13 cellular contexts compared by ENCODE assay signal in genomic region chr2:141348481-141348880, GRCh38.
DNase-seq lines count a peak whose midpoint lies in the region; ATAC-seq and TF ChIP-seq lines count a peak whose summit lies in the region.
"Had no signal": no experiment of that assay in that cellular context is flagged by ENCODE, and none has a peak within 500 bp of the region (broad histone marks: within the 10 kb centered on the region; RNA-seq: fewer than 3 reads in every experiment).

No MANE protein-coding gene starts in this region.

- CTCF ChIA-PET in SK-N-SH (lab: Yijun Ruan, JAX): no interaction called here

- WGBS in SK-N-SH (ENCODE audit: low lambda C conversion rate): 64% methylated on average over 1 of the region's 1 CpG
- 90 to 93% methylated on average over 1 of the region's 1 CpG for WGBS in tibial nerve, 2 donors

- H3F3A ChIP-seq in SK-N-SH (replicated peaks; ENCODE audit: insufficient read depth): no peaks in the 10 kb centered on the region

- TF ChIP-seq CTCF in SK-N-SH (IDR thresholded peaks at IDR 0.05) (no peak), epithelial cell of esophagus (IDR thresholded peaks at IDR 0.05; ENCODE audit: insufficient read depth, low read depth, low read length, missing control alignments) (no peak), fibroblast of villous mesenchyme (IDR thresholded peaks at IDR 0.05; ENCODE audit: insufficient read depth, low read depth, low read length) (no peak), tibial nerve (IDR thresholded peaks at IDR 0.05) (no peak)

- H3K4me1 ChIP-seq in SK-N-SH (ENCODE audit: control insufficient read depth in 1 of 2, insufficient read depth in 2 of 2, low read depth in 1 of 2, low read length in 1 of 2) (no peaks in the 10 kb centered on the region), tibial nerve (no peaks in the 10 kb centered on the region)

- no peak overlapping the region for H3K9ac ChIP-seq in SK-N-SH

- H4K20me1 ChIP-seq in SK-N-SH (ENCODE audit: insufficient read depth): no peaks in the 10 kb centered on the region

- H3K27ac ChIP-seq in SK-N-SH (ENCODE audit: low read depth in 2 of 2, low read length in 1 of 2) (no peak overlapping the region), tibial nerve (no peak overlapping the region)
- H3K27ac ChIP-seq: C4-2B had no signal

- 0 out of 4 replicates have a peak, but pooled peaks of 1 of the 2 experiments have one; percentile 10 for TF ChIP-seq EP300 in SK-N-SH (IDR thresholded peaks at IDR 0.05; ENCODE audit: borderline replicate concordance in 1 of 2, low read depth in 1 of 2, low read length in 1 of 2)
- no peak for TF ChIP-seq EP300 in tibial nerve (IDR thresholded peaks at IDR 0.05)

- no peak for TF ChIP-seq POLR2A in tibial nerve (IDR thresholded peaks at IDR 0.05)

- no peaks in the 10 kb centered on the region; the same call in 1 of the 2 replicates for H3K9me2 ChIP-seq in SK-N-SH

- no peak overlapping the region for H3K4me2 ChIP-seq in SK-N-SH

- H3K9me3 ChIP-seq in SK-N-SH (no peaks in the 10 kb centered on the region), tibial nerve (no peaks in the 10 kb centered on the region)

- H3K4me3 Mint-ChIP-seq in activated T-cell treated with anti-CD3 and anti-CD28 coated beads, Interleukin-2, amount 50 U/mL, for 4 hours: no peak overlapping the region

- no peaks in the 10 kb centered on the region for H3K36me3 Mint-ChIP-seq in activated T-cell treated with anti-CD3 and anti-CD28 coated beads, Interleukin-2, amount 50 U/mL, for 4 hours (ENCODE audit: insufficient read depth)

- TF ChIP-seq RAD21 in SK-N-SH (IDR thresholded peaks at IDR 0.05; ENCODE audit: low read length): no peak

- H3K4me1 Mint-ChIP-seq in activated T-cell treated with anti-CD3 and anti-CD28 coated beads, Interleukin-2, amount 50 U/mL, for 4 hours (ENCODE audit: low read depth): no peaks in the 10 kb centered on the region

- H3K27me3 ChIP-seq in SK-N-SH (ENCODE audit: insufficient read depth): no peaks in the 10 kb centered on the region
- no peaks in the 10 kb centered on the region for H3K27me3 ChIP-seq in tibial nerve

- POLR2A ChIA-PET in SK-N-SH (lab: Yijun Ruan, JAX): no interaction called here

- peaks cover 38% of the 10 kb centered on the region for H3K9me3 Mint-ChIP-seq in activated T-cell treated with anti-CD3 and anti-CD28 coated beads, Interleukin-2, amount 50 U/mL, for 4 hours

- no peaks in the 10 kb centered on the region for H3K27me3 Mint-ChIP-seq in activated T-cell treated with anti-CD3 and anti-CD28 coated beads, Interleukin-2, amount 50 U/mL, for 4 hours (ENCODE audit: low read depth)

- no peak overlapping the region for H2AFZ ChIP-seq in SK-N-SH (ENCODE audit: low read depth)

- no peak overlapping the region for H3K4me3 ChIP-seq in SK-N-SH (ENCODE audit: low read depth in 2 of 2, low read length in 1 of 2)
- no peak overlapping the region for H3K4me3 ChIP-seq in epithelial cell of esophagus (ENCODE audit: low read length)
- no peak overlapping the region for H3K4me3 ChIP-seq in fibroblast of villous mesenchyme (ENCODE audit: low read depth, low read length)
- H3K4me3 ChIP-seq in tibial nerve: no peak overlapping the region

- no peak for ATAC-seq in GM18517 (IDR thresholded peaks at IDR 0.05; ENCODE audit: unreplicated experiment)
- ATAC-seq in activated T-cell treated with anti-CD3 and anti-CD28 coated beads, Interleukin-2, amount 50 U/mL, for 4 hours: no peak

- no peaks in the 10 kb centered on the region for H3K79me2 ChIP-seq in SK-N-SH (ENCODE audit: insufficient read depth)

- H3K36me3 ChIP-seq in SK-N-SH (replicated peaks in 1 of 2; ENCODE audit: control insufficient read depth in 1 of 2, insufficient read depth in 2 of 2, low read length in 1 of 2) (no peaks in the 10 kb centered on the region), tibial nerve (no peaks in the 10 kb centered on the region)

- DNase-seq in EH (ENCODE audit: low read depth): peak; percentile 20
- DNase-seq in SK-N-SH: no peak
- DNase-seq in epithelial cell of esophagus (ENCODE audit: low read depth): peak; percentile 11
- peak; percentile 36 for DNase-seq in fibroblast of villous mesenchyme (ENCODE audit: low read depth)
- no peak for DNase-seq in tibial nerve (ENCODE audit: low spot score in 2 of 2)
- DNase-seq in activated T-cell treated with anti-CD3 and anti-CD28 coated beads, Interleukin-2, amount 50 U/mL, for 4 hours: no peak
- DNase-seq: DMS 273 treated with DMSO at 0.1 percent for 48 hours, NCI-H187 treated with DMSO at 0.1 percent for 48 hours, NCI-H345, NCI-H69, SHP77 had no signal

TF ChIP-seq in SK-N-SH, 30 proteins besides CTCF, POLR2A, EP300 and RAD21 (continues in another document):
- TF ChIP-seq RFX5 (IDR thresholded peaks at IDR 0.05; ENCODE audit: low read length): no peak
- TF ChIP-seq GABPA (IDR thresholded peaks at IDR 0.05; ENCODE audit: low read depth): no peak
- TF ChIP-seq FOXM1 (IDR thresholded peaks at IDR 0.05; ENCODE audit: low read depth): no peak
- TF ChIP-seq TCF12 (IDR thresholded peaks at IDR 0.05): peak; percentile 85
- no peak for TF ChIP-seq RXRA (IDR thresholded peaks at IDR 0.05; ENCODE audit: borderline replicate concordance, low read depth)
- TF ChIP-seq TEAD4 (IDR thresholded peaks at IDR 0.05; ENCODE audit: borderline replicate concordance, insufficient read depth): no peak
- TF ChIP-seq REST (IDR thresholded peaks at IDR 0.05; ENCODE audit: low read depth, low read length): no peak
- no peak; the same call in 1 of the 2 replicates for TF ChIP-seq POLR2AphosphoS5 (IDR thresholded peaks at IDR 0.05; ENCODE audit: low read depth, low read length)
- no peak for TF ChIP-seq SMC3 (IDR thresholded peaks at IDR 0.05; ENCODE audit: low read depth, low read length)
- peak; percentile 66 for TF ChIP-seq FOSL2 (IDR thresholded peaks at IDR 0.05; ENCODE audit: borderline replicate concordance, low read depth)
- no peak for TF ChIP-seq RCOR1 (IDR thresholded peaks at IDR 0.05; ENCODE audit: low read length)
- TF ChIP-seq, protein P1, sequence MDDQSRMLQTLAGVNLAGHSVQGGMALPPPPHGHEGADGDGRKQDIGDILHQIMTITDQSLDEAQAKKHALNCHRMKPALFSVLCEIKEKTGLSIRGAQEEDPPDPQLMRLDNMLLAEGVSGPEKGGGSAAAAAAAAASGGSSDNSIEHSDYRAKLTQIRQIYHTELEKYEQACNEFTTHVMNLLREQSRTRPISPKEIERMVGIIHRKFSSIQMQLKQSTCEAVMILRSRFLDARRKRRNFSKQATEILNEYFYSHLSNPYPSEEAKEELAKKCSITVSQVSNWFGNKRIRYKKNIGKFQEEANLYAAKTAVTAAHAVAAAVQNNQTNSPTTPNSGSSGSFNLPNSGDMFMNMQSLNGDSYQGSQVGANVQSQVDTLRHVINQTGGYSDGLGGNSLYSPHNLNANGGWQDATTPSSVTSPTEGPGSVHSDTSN (IDR thresholded peaks at IDR 0.05): no peak
- TF ChIP-seq EZH2phosphoT487 (IDR thresholded peaks at IDR 0.05; ENCODE audit: borderline replicate concordance, low read depth): no peak
- no peak for TF ChIP-seq MEF2A (IDR thresholded peaks at IDR 0.05; ENCODE audit: borderline replicate concordance, low read depth)
- TF ChIP-seq NFIC (IDR thresholded peaks at IDR 0.05; ENCODE audit: borderline replicate concordance): no peak
- TF ChIP-seq YY1 (IDR thresholded peaks at IDR 0.05; ENCODE audit: low read depth): no peak
- peak; percentile 49; the same call in 1 of the 2 replicates for TF ChIP-seq JUND (IDR thresholded peaks at IDR 0.05)
- no peak for TF ChIP-seq CHD2 (IDR thresholded peaks at IDR 0.05; ENCODE audit: low read length, partially characterized antibody)
- TF ChIP-seq, protein P2, sequence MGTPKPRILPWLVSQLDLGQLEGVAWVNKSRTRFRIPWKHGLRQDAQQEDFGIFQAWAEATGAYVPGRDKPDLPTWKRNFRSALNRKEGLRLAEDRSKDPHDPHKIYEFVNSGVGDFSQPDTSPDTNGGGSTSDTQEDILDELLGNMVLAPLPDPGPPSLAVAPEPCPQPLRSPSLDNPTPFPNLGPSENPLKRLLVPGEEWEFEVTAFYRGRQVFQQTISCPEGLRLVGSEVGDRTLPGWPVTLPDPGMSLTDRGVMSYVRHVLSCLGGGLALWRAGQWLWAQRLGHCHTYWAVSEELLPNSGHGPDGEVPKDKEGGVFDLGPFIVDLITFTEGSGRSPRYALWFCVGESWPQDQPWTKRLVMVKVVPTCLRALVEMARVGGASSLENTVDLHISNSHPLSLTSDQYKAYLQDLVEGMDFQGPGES (IDR thresholded peaks at IDR 0.05; ENCODE audit: low read depth, low read length): no peak
- no peak for TF ChIP-seq GATA2 (CRISPR knock-in tag; IDR thresholded peaks at IDR 0.05)

Comparison
In these comparisons a context has a peak if more than half of its experiments do, and no peak if none do; other contexts are left out.
1. DNase-seq: peak in EH (single experiment), epithelial cell of esophagus (single experiment) and fibroblast of villous mesenchyme (single experiment); none in SK-N-SH (single experiment), tibial nerve (0 of 2) and activated T-cell treated with anti-CD3 and anti-CD28 coated beads, Interleukin-2, amount 50 U/mL, for 4 hours (single experiment).